Comparison of ENCODE assay signal across 8 cellular contexts in the genomic region with DNA sequence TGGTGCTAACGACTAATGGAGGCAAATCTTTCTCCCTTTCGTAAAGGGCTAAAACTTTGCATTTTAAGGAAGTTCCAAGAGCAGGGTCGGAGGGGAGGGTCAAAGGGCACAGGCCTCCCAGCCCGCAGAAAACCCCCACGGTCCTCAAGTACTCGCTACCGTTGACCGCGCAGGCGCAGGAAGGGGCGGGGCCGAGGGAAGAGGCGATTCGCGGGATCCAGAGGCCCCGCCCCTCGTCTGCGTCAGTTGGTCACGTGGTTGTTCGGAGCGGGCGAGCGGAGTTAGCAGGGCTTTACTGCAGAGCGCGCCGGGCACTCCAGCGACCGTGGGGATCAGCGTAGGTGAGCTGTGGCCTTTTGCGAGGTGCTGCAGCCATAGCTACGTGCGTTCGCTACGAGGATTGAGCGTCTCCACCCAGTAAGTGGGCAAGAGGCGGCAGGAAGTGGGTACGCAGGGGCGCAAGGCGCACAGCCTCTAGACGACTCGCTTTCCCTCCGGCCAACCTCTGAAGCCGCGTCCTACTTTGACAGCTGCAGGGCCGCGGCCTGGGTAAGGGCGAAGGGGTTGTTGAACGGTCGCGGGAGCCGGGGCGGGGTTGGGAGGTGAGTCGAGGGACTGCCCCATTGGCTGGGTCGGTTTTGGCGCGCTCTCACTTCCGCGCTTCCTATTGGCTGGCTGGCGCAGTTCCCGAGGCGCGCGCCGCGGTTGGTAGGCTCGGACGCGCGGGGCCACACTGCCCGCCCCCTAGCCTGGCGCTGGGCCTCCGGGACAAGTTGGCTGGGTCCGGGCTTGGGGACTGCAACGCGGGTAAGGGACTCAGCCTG. TPM values are rescaled to one million over a fixed set of nuclear protein-coding genes. Genes with fewer than 3 reads are reported as not detected.
DNase-seq lines count a peak whose midpoint lies in the region; ATAC-seq, FAIRE-seq and TF ChIP-seq lines count a peak whose summit lies in the region.

A gene (plus strand): TSS at position 242 of the 824 bp plus-strand sequence. CDS start 2,310 bp downstream, outside the sequence.

- H3K27ac ChIP-seq in effector memory CD4-positive, alpha-beta T cell (ENCODE audit: insufficient read depth, low read length, poor library complexity, severe bottlenecking) = peak within 1 kb of the TSS; percentile 85

- peak within 1 kb of the TSS; percentile 92 for H3K4me3 ChIP-seq in Caco-2 (ENCODE audit: low read depth, low read length)
- peak within 1 kb of the TSS; percentile 96 for H3K4me3 ChIP-seq in effector memory CD4-positive, alpha-beta T cell (ENCODE audit: insufficient read depth, low read depth, low read length, poor library complexity, severe bottlenecking)

- intact Hi-C loops in Caco-2 (cut with micrococcal nuclease; ENCODE audit: unreplicated experiment) = loop anchor here (1.0 kb wide), 1 partner anchor 54 kb away; no protein-coding TSS in a partner anchor

- no peaks in the 10 kb centered on the region for H3K27me3 Mint-ChIP-seq in Caco-2 (ENCODE audit: insufficient read depth, unreplicated experiment)

- DNase-seq in Caco-2 (peak; percentile 97 to 98), HTR-8/SVneo (ENCODE audit: insufficient read length, low spot score) (peak; percentile 94), NOMO-1 treated with DMSO at 0.1 percent for 48 hours (lab: John Stamatoyannopoulos, UW; ENCODE audit: unreplicated experiment) (peak; percentile 98), medulla oblongata (ENCODE audit: extremely low spot score) (peak; percentile 99)
- DNase-seq in activated CD8-positive, alpha-beta memory T cell treated with anti-CD3 and anti-CD28 coated beads for 4 hours (ENCODE audit: low read depth in 2 of 2) = peak; percentile 95 to 97
- DNase-seq in effector memory CD4-positive, alpha-beta T cell = peak; percentile 94 to 98 (median 94)
- DNase-seq in stimulated activated CD4-positive, alpha-beta T cell treated with anti-CD3 and anti-CD28 coated beads, TNF-alpha, amount 100 ng/mL, for 48 hours (ENCODE audit: low read depth in 3 of 3) = peak; percentile 96 to 99 (median 97)

- POLR2A ChIA-PET in Caco-2 (lab: Charles Lee) = interaction anchor here (0.6 to 0.8 kb wide), 2 partner anchors 271 to 1329 kb away, joined by 3 read pairs; no protein-coding TSS in a partner anchor

- peaks cover 33% of the 10 kb centered on the region for H3K4me1 ChIP-seq in Caco-2
- H3K4me1 ChIP-seq in effector memory CD4-positive, alpha-beta T cell (ENCODE audit: control insufficient read depth, insufficient read depth, low read length, poor library complexity, severe bottlenecking) = peaks cover 7% of the 10 kb centered on the region

- TSS peak; percentile 75 for BruUV-seq in Caco-2 (replicated peaks; lab: Mats Ljungman, UMichigan)

- H3K4me3 Mint-ChIP-seq in Caco-2 (ENCODE audit: unreplicated experiment) = peak within 1 kb of the TSS; percentile 93

- no peak for TF ChIP-seq CTCF in Caco-2 (IDR thresholded peaks at IDR 0.05; ENCODE audit: insufficient read depth in 1 of 2, low read depth in 1 of 2, low read length in 1 of 2, severe bottlenecking in 1 of 2, unreplicated experiment in 1 of 2)

- CTCF ChIA-PET in Caco-2 (lab: Charles Lee) = no interaction called here

- no peaks in the 10 kb centered on the region for H3K9me3 Mint-ChIP-seq in Caco-2 (ENCODE audit: unreplicated experiment)

- H3K36me3 Mint-ChIP-seq in Caco-2 (ENCODE audit: insufficient read depth, unreplicated experiment) = peaks cover 30% of the 10 kb centered on the region

- H3K27me3 ChIP-seq in Caco-2 (replicated peaks; ENCODE audit: control insufficient read depth, insufficient read depth, low read length) = no peaks in the 10 kb centered on the region
- no peaks in the 10 kb centered on the region for H3K27me3 ChIP-seq in effector memory CD4-positive, alpha-beta T cell (replicated peaks; ENCODE audit: control insufficient read depth, insufficient read depth, low read length, poor library complexity, severe bottlenecking)

- H3K36me3 ChIP-seq in Caco-2 (ENCODE audit: control insufficient read depth, insufficient read depth, low read length) = 0 out of 2 replicates have a peak, but pooled peaks cover 2% of the 10 kb centered on the region
- H3K36me3 ChIP-seq in effector memory CD4-positive, alpha-beta T cell (ENCODE audit: control insufficient read depth, insufficient read depth, low read length) = no peaks in the 10 kb centered on the region

- no peaks in the 10 kb centered on the region for H3K9me3 ChIP-seq in Caco-2
- no peaks in the 10 kb centered on the region for H3K9me3 ChIP-seq in effector memory CD4-positive, alpha-beta T cell (ENCODE audit: control insufficient read depth, low read length)

- FAIRE-seq in HTR-8/SVneo (lab: Jason Lieb, UNC) = peak; percentile 84

- peak; percentile 94 for ATAC-seq in GM21381 (IDR thresholded peaks at IDR 0.05; ENCODE audit: unreplicated experiment)

- peak within 1 kb of the TSS; percentile 95 for H3K27ac Mint-ChIP-seq in Caco-2 (ENCODE audit: unreplicated experiment)

- peaks cover 7% of the 10 kb centered on the region for H3K4me1 Mint-ChIP-seq in Caco-2 (ENCODE audit: low read depth, unreplicated experiment)

RNA-seq across cellular contexts. Expression of the gene that starts here (rescaled TPM):
- 66.5 and 70.0 TPM in 2 replicates for total RNA-seq in Caco-2 (2022)

Comparison
In these comparisons a context has a peak if more than half of its experiments do, and no peak if none do; other contexts are left out.
1. Peak in every context shown above with its lines: DNase-seq, ATAC-seq, H3K4me3 ChIP-seq and H3K27ac ChIP-seq.